ENCODE assay signal across 15 cellular contexts in the genomic region with DNA sequence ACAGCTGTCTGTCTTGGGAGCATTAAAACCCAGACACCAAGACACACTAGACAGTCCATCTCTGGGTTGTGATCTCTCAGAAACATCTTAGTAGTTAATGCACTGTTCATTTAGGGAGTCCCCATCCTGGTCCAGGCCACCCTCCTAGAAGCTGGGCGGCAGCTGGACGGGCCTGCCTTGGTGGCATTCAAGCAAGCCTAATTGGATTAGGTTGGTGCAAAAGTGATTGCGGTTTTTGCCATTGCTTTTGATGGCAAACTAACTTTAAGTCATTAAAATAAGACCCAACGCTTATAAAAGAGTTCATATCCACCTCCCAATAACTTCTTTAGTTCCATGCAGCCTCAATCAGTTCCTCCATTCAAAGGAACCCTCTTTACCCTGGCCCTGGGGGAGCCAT.
"Had no signal": no experiment of that assay in that cellular context is flagged by ENCODE, and none has a peak within 500 bp of the region (broad histone marks: within the 10 kb centered on the region; RNA-seq: fewer than 3 reads in every experiment).

No MANE protein-coding gene starts in this region.

- H3K9me3 ChIP-seq: adrenal gland, psoas muscle, sigmoid colon, testis, upper lobe of right lung had no signal

- H3K27me3 ChIP-seq: adrenal gland, sigmoid colon, testis, upper lobe of right lung had no signal

- H3K36me3 ChIP-seq: adrenal gland, sigmoid colon, upper lobe of right lung had no signal

- DNase-seq: activated B cell treated with CpG ODN at 0.5 μM for 24 hours; activated CD4-positive, alpha-beta T cell treated with anti-CD3 and anti-CD28 coated beads, Interleukin-2, amount 10 ng/mL, durations not matched to agents 7 days and 5 days; activated naive CD4-positive, alpha-beta T cell treated with anti-CD3 and anti-CD28 coated beads, Interleukin-2, amount 10 ng/mL, durations not matched to agents 7 days and 5 days; adrenal gland; dermis blood vessel endothelial cell; endodermal cell; naive B cell; psoas muscle; sigmoid colon; stimulated activated CD4-positive, alpha-beta T cell treated with anti-CD3 and anti-CD28 coated beads, Interleukin-15, amount 100 ng/mL, for 24 hours; stimulated activated CD4-positive, alpha-beta T cell treated with anti-CD3 and anti-CD28 coated beads, Interleukin-4, amount 100 ng/mL, for 24 hours; stimulated activated naive CD8-positive, alpha-beta T cell treated with anti-CD3 and anti-CD28 coated beads, Interleukin-15, amount 100 ng/mL, for 72 hours; T-helper 1 cell; testis; upper lobe of right lung had no signal

- H3K27ac ChIP-seq: adrenal gland, psoas muscle, sigmoid colon, upper lobe of right lung had no signal

- H3K4me3 ChIP-seq: testis had no signal
